In genomic region chr6:68159433-68159832, GRCh38 we compare ENCODE assay signal across 18 cellular contexts.
"Had no signal": no experiment of that assay in that cellular context is flagged by ENCODE, and none has a peak within 500 bp of the region (broad histone marks: within the 10 kb centered on the region; RNA-seq: fewer than 3 reads in every experiment).

No MANE protein-coding gene starts in this region.

- H3K27ac ChIP-seq: adrenal gland, cardiac muscle cell, left lung, ovary, right lobe of liver had no signal

- H3K36me3 Mint-ChIP-seq: activated naive CD4-positive, alpha-beta T cell treated with anti-CD3 and anti-CD28 coated beads, Interleukin-2, amount 50 U/mL, for 24 hours; type B pancreatic cell had no signal

- DNase-seq: activated CD4-positive, alpha-beta memory T cell treated with anti-CD3 and anti-CD28 coated beads, Interleukin-2, amount 10 ng/mL, durations not matched to agents 7 days and 5 days; activated CD4-positive, alpha-beta T cell treated with anti-CD3 and anti-CD28 coated beads for 4 hours; activated effector memory CD4-positive, alpha-beta T cell treated with Interleukin-2 at 50 U/mL for 16 hours; activated T-cell treated with anti-CD3 and anti-CD28 coated beads, Interleukin-2, amount 50 U/mL, for 4 hours; adrenal gland; islet precursor cell; left lung; mammary epithelial cell; ovary; right lobe of liver; stimulated activated CD4-positive, alpha-beta T cell treated with anti-CD3 and anti-CD28 coated beads, Interleukin-4, amount 100 ng/mL, for 4 hours; stimulated activated CD8-positive, alpha-beta memory T cell treated with anti-CD3 and anti-CD28 coated beads, Interleukin-4, amount 100 ng/mL, for 48 hours had no signal

- H3K27ac Mint-ChIP-seq: activated CD4-positive, alpha-beta memory T cell treated with anti-CD3 and anti-CD28 coated beads, Interleukin-2, amount 10 ng/mL, durations not matched to agents 7 days and 5 days; activated naive CD4-positive, alpha-beta T cell treated with anti-CD3 and anti-CD28 coated beads, Interleukin-2, amount 50 U/mL, for 24 hours; stimulated activated naive CD8-positive, alpha-beta T cell treated with anti-CD3 and anti-CD28 coated beads, Interleukin-15, Interleukin-2, amounts not matched to agents 100 ng/mL and 50 ng/mL, for 24 hours; type B pancreatic cell had no signal

- ATAC-seq: activated T-cell treated with anti-CD3 and anti-CD28 coated beads, Interleukin-2, amount 50 U/mL, for 4 hours; esophagus mucosa; left lung; right lobe of liver had no signal

- H3K4me2 ChIP-seq: smooth muscle cell had no signal

- H3K4me3 Mint-ChIP-seq: activated CD4-positive, alpha-beta memory T cell treated with anti-CD3 and anti-CD28 coated beads, Interleukin-2, amount 10 ng/mL, durations not matched to agents 7 days and 5 days; activated naive CD4-positive, alpha-beta T cell treated with anti-CD3 and anti-CD28 coated beads, Interleukin-2, amount 50 U/mL, for 24 hours; activated T-cell treated with anti-CD3 and anti-CD28 coated beads, Interleukin-2, amount 50 U/mL, for 4 hours; stimulated activated naive CD8-positive, alpha-beta T cell treated with anti-CD3 and anti-CD28 coated beads, Interleukin-15, Interleukin-2, amounts not matched to agents 100 ng/mL and 50 ng/mL, for 24 hours; type B pancreatic cell had no signal

- H3K4me3 ChIP-seq: adrenal gland, cardiac muscle cell, left lung, ovary, right lobe of liver, smooth muscle cell had no signal

- H3K27me3 ChIP-seq: adrenal gland, cardiac muscle cell, left lung, ovary, right lobe of liver had no signal

- H3K27me3 Mint-ChIP-seq: activated CD4-positive, alpha-beta memory T cell treated with anti-CD3 and anti-CD28 coated beads, Interleukin-2, amount 10 ng/mL, durations not matched to agents 7 days and 5 days; activated naive CD4-positive, alpha-beta T cell treated with anti-CD3 and anti-CD28 coated beads, Interleukin-2, amount 50 U/mL, for 24 hours; stimulated activated naive CD8-positive, alpha-beta T cell treated with anti-CD3 and anti-CD28 coated beads, Interleukin-15, Interleukin-2, amounts not matched to agents 100 ng/mL and 50 ng/mL, for 24 hours; type B pancreatic cell had no signal

- H3K4me1 Mint-ChIP-seq: activated CD4-positive, alpha-beta memory T cell treated with anti-CD3 and anti-CD28 coated beads, Interleukin-2, amount 10 ng/mL, durations not matched to agents 7 days and 5 days; activated naive CD4-positive, alpha-beta T cell treated with anti-CD3 and anti-CD28 coated beads, Interleukin-2, amount 50 U/mL, for 24 hours had no signal

- H3K9me3 ChIP-seq: adrenal gland, ovary, right lobe of liver had no signal

- H3K4me1 ChIP-seq: adrenal gland, left lung, right lobe of liver had no signal

- H3K36me3 ChIP-seq: adrenal gland, cardiac muscle cell, left lung, ovary, right lobe of liver had no signal
